7 cellular contexts compared by ENCODE assay signal in genomic region chr5:177357459-177358332, GRCh38. TPM values are rescaled to one million over a fixed set of nuclear protein-coding genes. Genes with fewer than 3 reads are reported as not detected.
A peak's percentile ranks its signal among the peaks of the same experiment; 100 is the strongest.
DNase-seq lines count a peak whose midpoint lies in the region; ATAC-seq and TF ChIP-seq lines count a peak whose summit lies in the region.

TSS of gene RGS14 (plus strand) at chr5:177357924. CDS start at chr5:177358025, 101 bp downstream.

- no peaks in the 10 kb centered on the region for H3K9me3 Mint-ChIP-seq in natural killer cell

- DNase-seq in NCI-H345 treated with DMSO at 0.1 percent for 48 hours (lab: John Stamatoyannopoulos, UW; ENCODE audit: unreplicated experiment), result peak; percentile 16
- DNase-seq in activated CD4-positive, alpha-beta T cell treated with anti-CD3 and anti-CD28 coated beads, Interleukin-2, amount 50 U/mL, for 24 hours (ENCODE audit: low read depth in 1 of 2, low spot score in 1 of 2), result peak; percentile 31 to 59
- DNase-seq in effector CD8-positive, alpha-beta T cell (lab: John Stamatoyannopoulos, UW), result peak; percentile 36
- peak; percentile 55 for DNase-seq in natural killer cell
- peak; percentile 64 to 89 for DNase-seq in upper lobe of left lung

- no peaks in the 10 kb centered on the region for H3K36me3 ChIP-seq in upper lobe of left lung

- TF ChIP-seq CTCF in natural killer cell (IDR thresholded peaks at IDR 0.05), result no peak
- TF ChIP-seq CTCF in upper lobe of left lung (IDR thresholded peaks at IDR 0.05), result no peak

- H3K4me3 ChIP-seq in upper lobe of left lung, result peak within 1 kb of the TSS; percentile 20 to 60 (median 50)

- intact Hi-C loops in natural killer cell (cut with micrococcal nuclease), result loop anchor here (5.0 kb wide), 2 partner anchors 35 to 45 kb away; partner anchors contain the start of gene MXD3

- ATAC-seq in GM18868 (IDR thresholded peaks at IDR 0.05; ENCODE audit: unreplicated experiment), result peak; percentile 85
- peak; percentile 93 for ATAC-seq in HG02885 (IDR thresholded peaks at IDR 0.05; ENCODE audit: poor library complexity, unreplicated experiment)
- peak; percentile 92 to 95 (median 95) for ATAC-seq in natural killer cell
- peak; percentile 79 to 87 for ATAC-seq in upper lobe of left lung (ENCODE audit: low FRiP score in 2 of 2)

- peak in 1 of 4 donors; percentile 29 for TF ChIP-seq POLR2A in upper lobe of left lung (IDR thresholded peaks at IDR 0.05)

- peak within 1 kb of the TSS; percentile 90 for H3K4me3 Mint-ChIP-seq in natural killer cell

- H3K27ac ChIP-seq in upper lobe of left lung, result peak within 1 kb of the TSS; percentile 44 to 85 (median 79)

- H3K36me3 Mint-ChIP-seq in natural killer cell, result no peaks in the 10 kb centered on the region

- H3K4me1 Mint-ChIP-seq in natural killer cell, result peaks cover 64 to 72% of the 10 kb centered on the region in 2 donors

- H3K4me1 ChIP-seq in upper lobe of left lung, result peaks cover 13 to 37% (median 30%) of the 10 kb centered on the region in 4 donors

- H3K27me3 ChIP-seq in upper lobe of left lung, result no peaks in the 10 kb centered on the region

- 10 to 41% methylated on average over 6 to 37 of the region's 37 CpGs for WGBS in upper lobe of left lung, 2 donors

- no peaks in the 10 kb centered on the region for H3K9me3 ChIP-seq in upper lobe of left lung

- TF ChIP-seq EP300 in upper lobe of left lung (IDR thresholded peaks at IDR 0.05), result no peak

- no peaks in the 10 kb centered on the region for H3K27me3 Mint-ChIP-seq in natural killer cell (ENCODE audit: low read depth in 2 of 2)

- peak within 1 kb of the TSS; percentile 88 to 89 for H3K27ac Mint-ChIP-seq in natural killer cell

RNA-seq across cellular contexts. Expression of gene RGS14, which starts in this region (rescaled TPM):
- total RNA-seq in natural killer cell (10 to 100 TPM; 57.3 to 87.0 (median 66.1) TPM), upper lobe of left lung (10 to 100 TPM; 11.9 to 39.1 (median 26.6) TPM)

Comparison
In these comparisons a context has a peak if more than half of its experiments do, and no peak if none do; other contexts are left out.
1. Peak in every context shown above with its lines: DNase-seq, ATAC-seq, H3K4me3 ChIP-seq and H3K27ac ChIP-seq.
2. DNase-seq: peak in every context shown above with its lines; median percentile 76 in upper lobe of left lung; 55 in natural killer cell; 45 in activated CD4-positive, alpha-beta T cell treated with anti-CD3 and anti-CD28 coated beads, Interleukin-2, amount 50 U/mL, for 24 hours; 36 in effector CD8-positive, alpha-beta T cell; 16 in NCI-H345 treated with DMSO at 0.1 percent for 48 hours.